In the genomic region with DNA sequence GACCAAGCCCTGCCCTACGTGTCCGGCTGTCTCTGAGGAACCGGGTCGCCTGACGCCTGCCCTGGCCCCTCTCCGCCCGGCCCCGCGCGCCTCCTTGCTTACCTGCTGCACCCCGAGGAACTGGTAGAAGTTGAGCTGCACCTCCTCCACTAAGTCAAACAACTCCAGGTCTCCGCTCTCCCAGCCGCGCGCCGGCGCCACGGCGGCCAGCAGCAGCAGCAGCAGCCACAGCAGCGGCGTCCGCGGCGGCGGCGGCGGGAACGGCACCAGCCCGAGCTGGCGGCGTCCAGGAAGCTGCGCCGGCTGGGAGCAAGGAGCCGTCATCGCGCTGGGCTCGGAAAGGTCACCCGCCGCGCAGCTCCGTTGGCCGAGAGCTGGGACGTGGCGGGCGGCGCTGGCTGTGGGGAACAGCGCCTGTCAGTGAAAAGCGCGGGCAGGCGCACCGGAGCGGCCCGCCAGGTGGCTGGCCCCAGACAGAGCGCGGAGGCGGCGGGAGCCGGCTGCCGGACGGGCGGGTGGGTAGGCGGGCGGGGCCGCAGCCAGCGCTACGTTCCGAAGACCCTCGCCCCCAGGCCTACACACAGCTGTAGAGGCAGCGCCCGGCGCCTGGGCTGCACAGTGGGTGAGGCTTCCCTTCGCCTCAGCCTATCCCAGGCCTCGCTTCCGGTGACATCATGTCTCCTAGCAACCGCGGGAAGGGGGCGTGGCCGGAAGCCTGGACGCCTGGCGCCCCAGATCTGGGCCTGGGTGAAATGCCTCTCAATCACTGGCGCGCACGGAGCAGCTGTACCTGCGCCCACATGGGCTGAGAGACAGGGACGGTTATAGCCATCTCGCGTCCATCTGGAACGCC, we compare ENCODE assay signal across 8 cellular contexts. TPM values are rescaled to one million over a fixed set of nuclear protein-coding genes. Genes with fewer than 3 reads are reported as not detected.
DNase-seq lines count a peak whose midpoint lies in the region; ATAC-seq and TF ChIP-seq lines count a peak whose summit lies in the region.

Gene DNAJC1 (minus strand): TSS at position 620 of the 853 bp plus-strand sequence. CDS start 296 bp downstream, at position 324.

- H3K4me2 ChIP-seq in KMS-11: peak within 1 kb of the TSS; percentile 81

- H3K27me3 Mint-ChIP-seq in activated T-cell treated with anti-CD3 and anti-CD28 coated beads, Interleukin-2, amount 50 U/mL, for 4 hours (ENCODE audit: low read depth): peaks cover 1% of the 10 kb centered on the region

- no peaks in the 10 kb centered on the region; the same call in 1 of the 2 replicates for H4K20me1 ChIP-seq in KMS-11 (ENCODE audit: insufficient read depth)

- H3K27me3 ChIP-seq in KMS-11 (ENCODE audit: insufficient read depth, low read depth): no peaks in the 10 kb centered on the region
- H3K27me3 ChIP-seq in Panc1 (ENCODE audit: control insufficient read depth, insufficient read depth, low read length): no peaks in the 10 kb centered on the region
- H3K27me3 ChIP-seq in esophagus (ENCODE audit: control insufficient read depth in 1 of 2, insufficient read depth in 2 of 2, low read length in 2 of 2): peaks cover 0 to 2% of the 10 kb centered on the region in 2 donors
- H3K27me3 ChIP-seq in muscle layer of colon (ENCODE audit: control insufficient read depth in 1 of 2, insufficient read depth in 2 of 2, low read length in 2 of 2): no peaks in the 10 kb centered on the region

- H3K9me3 ChIP-seq in Panc1 (ENCODE audit: control insufficient read depth, insufficient read depth, low read depth, low read length) (no peaks in the 10 kb centered on the region; the same call in 1 of the 2 replicates), esophagus (ENCODE audit: control insufficient read depth in 2 of 2, insufficient read depth in 1 of 2, low read depth in 1 of 2, low read length in 1 of 2) (no peaks in the 10 kb centered on the region), muscle layer of colon (ENCODE audit: low read length) (no peaks in the 10 kb centered on the region)

- in situ Hi-C loops in Panc1 (cut with HindIII; ENCODE audit: low pct_unique_long_range_greater_than_20kb, low sequenced_read_pairs): no loop called here

- ATAC-seq in GM21737 (IDR thresholded peaks at IDR 0.05; ENCODE audit: unreplicated experiment) (peak; percentile 98), Panc1 (peak; percentile 100)
- ATAC-seq in activated T-cell treated with anti-CD3 and anti-CD28 coated beads, Interleukin-2, amount 50 U/mL, for 4 hours: peak; percentile 95 to 96

- DNase-seq in DMS79 (lab: John Stamatoyannopoulos, UW) (peak; percentile 74), Panc1 (ENCODE audit: low read depth, low spot score) (no peak)
- peak; percentile 99 for DNase-seq in activated T-cell treated with anti-CD3 and anti-CD28 coated beads, Interleukin-2, amount 50 U/mL, for 4 hours
- DNase-seq in stimulated activated CD8-positive, alpha-beta memory T cell treated with anti-CD3 and anti-CD28 coated beads, Interleukin-7, amount 100 ng/mL, for 24 hours (ENCODE audit: low read depth): peak; percentile 99

- no peaks in the 10 kb centered on the region for H3K9me3 Mint-ChIP-seq in activated T-cell treated with anti-CD3 and anti-CD28 coated beads, Interleukin-2, amount 50 U/mL, for 4 hours

- TF ChIP-seq CTCF in KMS-11 (conservative IDR thresholded peaks at IDR 0.05; ENCODE audit: low read depth, low read length) (no peak), Panc1 (IDR thresholded peaks at IDR 0.05) (peak; percentile 9; the same call in 1 of the 2 replicates)

- H3K4me1 ChIP-seq in KMS-11 (ENCODE audit: low read depth, poor library complexity, severe bottlenecking) (peaks cover 54% of the 10 kb centered on the region), Panc1 (ENCODE audit: control insufficient read depth, insufficient read depth, low read length) (peaks cover 6% of the 10 kb centered on the region; the same call in 1 of the 2 replicates), esophagus (ENCODE audit: control insufficient read depth in 2 of 2, insufficient read depth in 2 of 2, low read length in 1 of 2) (no peaks in the 10 kb centered on the region), muscle layer of colon (ENCODE audit: insufficient read depth, low read length) (peaks cover 20% of the 10 kb centered on the region)

- intact Hi-C loops in Panc1 (cut with micrococcal nuclease; ENCODE audit: unreplicated experiment): loop anchor here (10.0 kb wide), 1 partner anchor 221 kb away; no protein-coding TSS in a partner anchor

- POLR2A ChIA-PET in Panc1 (lab: Charles Lee): interaction anchor here (0.7 kb wide), 2 partner anchors 48 to 314 kb away, joined by 4 to 6 read pairs; no protein-coding TSS in a partner anchor

- peak within 1 kb of the TSS; percentile 74 for H2AFZ ChIP-seq in KMS-11 (ENCODE audit: low read depth)

- H3K79me2 ChIP-seq in KMS-11 (ENCODE audit: insufficient read depth, low read depth): peaks cover 49% of the 10 kb centered on the region

- H3K4me3 ChIP-seq in KMS-11 (IDR thresholded peaks at IDR 0.05; ENCODE audit: insufficient read depth, low read depth, low read length) (no peak within 1 kb of the TSS), Panc1 (ENCODE audit: low read depth in 2 of 2, low read length in 2 of 2) (peak within 1 kb of the TSS; percentile 76 to 78), esophagus (ENCODE audit: low read depth in 1 of 2, low read length in 2 of 2) (peak within 1 kb of the TSS; percentile 60 to 76), muscle layer of colon (ENCODE audit: low read depth in 1 of 2, low read length in 2 of 2) (peak within 1 kb of the TSS; percentile 67 to 94)

- no peaks in the 10 kb centered on the region for H3K36me3 ChIP-seq in KMS-11 (ENCODE audit: insufficient read depth)
- no peaks in the 10 kb centered on the region; the same call in 1 of the 2 replicates for H3K36me3 ChIP-seq in Panc1 (ENCODE audit: control insufficient read depth, insufficient read depth, low read length)
- no peaks in the 10 kb centered on the region for H3K36me3 ChIP-seq in esophagus (ENCODE audit: control insufficient read depth in 2 of 2, insufficient read depth in 2 of 2, low read length in 1 of 2)
- no peaks in the 10 kb centered on the region for H3K36me3 ChIP-seq in muscle layer of colon (ENCODE audit: insufficient read depth, low read length)

- no TSS peak for BruUV-seq in Panc1 (replicated peaks; lab: Mats Ljungman, UMichigan)

- H3K9ac ChIP-seq in KMS-11 (peak within 1 kb of the TSS; percentile 84), muscle layer of colon (ENCODE audit: low read length) (peak within 1 kb of the TSS; percentile 53)

- H3K36me3 Mint-ChIP-seq in activated T-cell treated with anti-CD3 and anti-CD28 coated beads, Interleukin-2, amount 50 U/mL, for 4 hours (ENCODE audit: insufficient read depth): peaks cover 4% of the 10 kb centered on the region

- CTCF ChIA-PET in Panc1 (lab: Charles Lee): no interaction called here

- H3K4me3 Mint-ChIP-seq in activated T-cell treated with anti-CD3 and anti-CD28 coated beads, Interleukin-2, amount 50 U/mL, for 4 hours: peak within 1 kb of the TSS; percentile 96

- WGBS in esophagus, 2 donors: 0% methylated on average over 75 to 88 of the region's 88 CpGs

- H3K4me1 Mint-ChIP-seq in activated T-cell treated with anti-CD3 and anti-CD28 coated beads, Interleukin-2, amount 50 U/mL, for 4 hours (ENCODE audit: low read depth): peaks cover 40% of the 10 kb centered on the region

- H3K27ac ChIP-seq in KMS-11 (peak within 1 kb of the TSS; percentile 82), Panc1 (ENCODE audit: low read length) (peak within 1 kb of the TSS; percentile 89), esophagus (ENCODE audit: low read depth in 2 of 2, low read length in 1 of 2) (peak within 1 kb of the TSS; percentile 94 to 97), muscle layer of colon (ENCODE audit: low read depth, low read length) (peak within 1 kb of the TSS; percentile 95)

RNA-seq across cellular contexts. Expression of gene DNAJC1, which starts in this region (rescaled TPM):
- 12.9 TPM for total RNA-seq in Panc1 (2021; ENCODE audit: unreplicated experiment)
- polyA plus RNA-seq in Panc1 (2012; ENCODE audit: insufficient read length): 7.6 TPM
- total RNA-seq in activated T-cell treated with anti-CD3 and anti-CD28 coated beads, Interleukin-2, amount 50 U/mL, for 4 hours: 10 to 100 TPM; 12.9 to 21.6 (median 13.3) TPM
- 10 to 100 TPM; 11.6 to 20.1 TPM for polyA plus RNA-seq in esophagus
